In the genomic region with DNA sequence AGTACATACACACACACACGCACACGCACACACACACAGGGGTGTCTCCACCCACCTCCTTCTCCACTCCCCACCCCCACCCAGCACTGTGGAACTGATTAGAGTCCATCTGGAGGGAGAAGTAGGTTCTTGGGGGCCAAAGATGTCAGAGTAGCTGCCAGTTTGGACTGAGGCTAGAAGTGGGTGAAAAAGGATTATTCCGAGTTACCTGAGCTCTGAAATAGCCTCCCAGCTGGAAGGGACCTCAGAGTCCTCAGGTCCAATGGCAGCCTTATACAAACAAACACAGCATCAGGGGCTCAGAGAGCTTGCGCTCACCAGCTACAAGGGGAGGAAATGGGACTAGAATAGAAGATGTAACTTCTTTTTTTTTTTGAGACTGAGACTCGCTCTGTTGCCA, we compare ENCODE assay signal across 15 cellular contexts. TPM values are rescaled to one million over a fixed set of nuclear protein-coding genes. Genes with fewer than 3 reads are reported as not detected.
DNase-seq lines count a peak whose midpoint lies in the region; ATAC-seq and TF ChIP-seq lines count a peak whose summit lies in the region.
"Had no signal": no experiment of that assay in that cellular context is flagged by ENCODE, and none has a peak within 500 bp of the region (broad histone marks: within the 10 kb centered on the region; RNA-seq: fewer than 3 reads in every experiment).

No MANE protein-coding gene starts in this region.

- peaks cover 12% of the 10 kb centered on the region for H3K9me3 Mint-ChIP-seq in activated naive CD4-positive, alpha-beta T cell treated with anti-CD3 and anti-CD28 coated beads, Interleukin-2, amount 10 ng/mL, durations not matched to agents 7 days and 5 days
- peaks cover 8 to 10% of the 10 kb centered on the region in 2 donors for H3K9me3 Mint-ChIP-seq in activated naive CD4-positive, alpha-beta T cell treated with anti-CD3 and anti-CD28 coated beads, Interleukin-2, amount 50 U/mL, for 72 hours

- CTCF ChIA-PET in activated naive CD4-positive, alpha-beta T cell treated with anti-CD3 and anti-CD28 coated beads, Interleukin-2, amount 10 ng/mL, durations not matched to agents 7 days and 5 days (lab: Charles Lee): interaction anchor here (1.0 to 1.8 kb wide), 4 partner anchors 44 to 199 kb away, joined by 3 to 5 read pairs (median 4); no protein-coding TSS in a partner anchor

- in situ Hi-C loops in transverse colon (cut with MboI; ENCODE audit: low pct_ligation_motif_present in 1 of 4, low pct_unique_long_range_greater_than_20kb in 1 of 4, low sequenced_read_pairs in 3 of 4): no loop called here

- ATAC-seq in activated naive CD4-positive, alpha-beta T cell treated with anti-CD3 and anti-CD28 coated beads, Interleukin-2, amount 50 U/mL, for 72 hours: no peak
- ATAC-seq in HG02870 (IDR thresholded peaks at IDR 0.05; ENCODE audit: unreplicated experiment) (no peak), HG03354 (IDR thresholded peaks at IDR 0.05; ENCODE audit: poor library complexity, severe bottlenecking, unreplicated experiment) (no peak)

- TF ChIP-seq POLR2A in Peyer's patch (IDR thresholded peaks at IDR 0.05) (no peak), erythroblast (IDR thresholded peaks at IDR 0.05; ENCODE audit: low read length) (no peak), transverse colon (IDR thresholded peaks at IDR 0.05) (no peak)

- H3K27me3 ChIP-seq in Peyer's patch (no peaks in the 10 kb centered on the region), transverse colon (no peaks in the 10 kb centered on the region)
- H3K27me3 ChIP-seq: uterus had no signal

- TF ChIP-seq CTCF in Peyer's patch (IDR thresholded peaks at IDR 0.05): no peak
- TF ChIP-seq CTCF in transverse colon (IDR thresholded peaks at IDR 0.05): no peak

- WGBS in transverse colon (ENCODE audit: low coverage in 1 of 2), 2 donors: 80 to 87% methylated on average over 2 to 5 of the region's 5 CpGs

- peaks cover 91% of the 10 kb centered on the region for H3K4me1 Mint-ChIP-seq in activated naive CD4-positive, alpha-beta T cell treated with anti-CD3 and anti-CD28 coated beads, Interleukin-2, amount 10 ng/mL, durations not matched to agents 7 days and 5 days

- no peaks in the 10 kb centered on the region for H3K9me3 ChIP-seq in Peyer's patch
- H3K9me3 ChIP-seq in transverse colon: no peaks in the 10 kb centered on the region
- H3K9me3 ChIP-seq: uterus had no signal

- DNase-seq in activated naive CD4-positive, alpha-beta T cell treated with anti-CD3 and anti-CD28 coated beads, Interleukin-2, amount 10 ng/mL, durations not matched to agents 7 days and 5 days: no peak
- no peak for DNase-seq in activated naive CD4-positive, alpha-beta T cell treated with anti-CD3 and anti-CD28 coated beads, Interleukin-2, amount 50 U/mL, for 72 hours (ENCODE audit: low spot score in 2 of 2)
- DNase-seq in Peyer's patch (no peak), erythroblast (lab: John Stamatoyannopoulos, UW) (peak; percentile 20 to 39), transverse colon (no peak), ecto neural progenitor cell (ENCODE audit: low spot score) (no peak)
- DNase-seq: activated CD4-positive, alpha-beta T cell treated with anti-CD3 and anti-CD28 coated beads for 4 hours; amygdala; effector CD4-positive, alpha-beta T cell; NCI-H524; uterus had no signal

- H3K4me1 ChIP-seq in Peyer's patch (peaks cover 0 to 48% (median 22%) of the 10 kb centered on the region in 4 donors), transverse colon (peaks cover 8 to 28% (median 9%) of the 10 kb centered on the region in 4 donors)
- H3K4me1 ChIP-seq: uterus had no signal

- peaks cover 29% of the 10 kb centered on the region for H3K36me3 Mint-ChIP-seq in activated naive CD4-positive, alpha-beta T cell treated with anti-CD3 and anti-CD28 coated beads, Interleukin-2, amount 10 ng/mL, durations not matched to agents 7 days and 5 days
- peaks cover 9 to 13% of the 10 kb centered on the region in 2 donors for H3K36me3 Mint-ChIP-seq in activated naive CD4-positive, alpha-beta T cell treated with anti-CD3 and anti-CD28 coated beads, Interleukin-2, amount 50 U/mL, for 72 hours

- H3K4me3 ChIP-seq in Peyer's patch (no peak overlapping the region), transverse colon (no peak overlapping the region)
- H3K4me3 ChIP-seq: SK-N-MC, smooth muscle cell, uterus had no signal

- no peak overlapping the region for H3K4me3 Mint-ChIP-seq in activated naive CD4-positive, alpha-beta T cell treated with anti-CD3 and anti-CD28 coated beads, Interleukin-2, amount 10 ng/mL, durations not matched to agents 7 days and 5 days

- peak overlapping the region; percentile 95 for H3K27ac Mint-ChIP-seq in activated naive CD4-positive, alpha-beta T cell treated with anti-CD3 and anti-CD28 coated beads, Interleukin-2, amount 10 ng/mL, durations not matched to agents 7 days and 5 days
- no peak overlapping the region for H3K27ac Mint-ChIP-seq in activated naive CD4-positive, alpha-beta T cell treated with anti-CD3 and anti-CD28 coated beads, Interleukin-2, amount 50 U/mL, for 72 hours

- no peaks in the 10 kb centered on the region for H3K36me3 ChIP-seq in Peyer's patch
- no peaks in the 10 kb centered on the region for H3K36me3 ChIP-seq in transverse colon
- H3K36me3 ChIP-seq: uterus had no signal

- intact Hi-C loops in transverse colon (cut with DNase I; ENCODE audit: low total_unique reads): no loop called here

- H3K27me3 Mint-ChIP-seq in activated naive CD4-positive, alpha-beta T cell treated with anti-CD3 and anti-CD28 coated beads, Interleukin-2, amount 10 ng/mL, durations not matched to agents 7 days and 5 days: no peaks in the 10 kb centered on the region

- H3K27ac ChIP-seq in Peyer's patch (peak overlapping the region; percentile 66 to 91 (median 81)), transverse colon (peak overlapping the region; percentile 70 to 76 (median 72))
- H3K27ac ChIP-seq: SK-N-MC, uterus had no signal

- no peak for TF ChIP-seq EP300 in transverse colon (IDR thresholded peaks at IDR 0.05; ENCODE audit: low read depth)

RNA-seq across cellular contexts. Expression of a gene that starts 20.8 kb away (rescaled TPM):
- 10 to 100 TPM; 31.6 to 32.2 TPM for total RNA-seq in activated naive CD4-positive, alpha-beta T cell treated with anti-CD3 and anti-CD28 coated beads, Interleukin-2, amount 50 U/mL, for 72 hours
- total RNA-seq in Peyer's patch: 10 to 100 TPM in 3 of 4 donors, 1 to 10 TPM in 1; 9.8 to 50.3 (median 23.9) TPM
- total RNA-seq in transverse colon: 10 to 100 TPM in 3 of 4 donors, 1 to 10 TPM in 1; 2.8 to 25.4 (median 18.4) TPM

Comparison
In these comparisons a context has a peak if more than half of its experiments do, and no peak if none do; other contexts are left out.
1. DNase-seq: peak in erythroblast (2 of 2); none in activated naive CD4-positive, alpha-beta T cell treated with anti-CD3 and anti-CD28 coated beads, Interleukin-2, amount 10 ng/mL, durations not matched to agents 7 days and 5 days (single experiment), activated naive CD4-positive, alpha-beta T cell treated with anti-CD3 and anti-CD28 coated beads, Interleukin-2, amount 50 U/mL, for 72 hours (0 of 2), Peyer's patch (0 of 3), transverse colon (single experiment) and ecto neural progenitor cell (single experiment).